Comparison of ENCODE assay signal across 10 cellular contexts in genomic region chr10:129962092-129962494, GRCh38. TPM values are rescaled to one million over a fixed set of nuclear protein-coding genes. Genes with fewer than 3 reads are reported as not detected.
DNase-seq lines count a peak whose midpoint lies in the region; ATAC-seq and TF ChIP-seq lines count a peak whose summit lies in the region.
"Had no signal": no experiment of that assay in that cellular context is flagged by ENCODE, and none has a peak within 500 bp of the region (broad histone marks: within the 10 kb centered on the region; RNA-seq: fewer than 3 reads in every experiment).

No MANE protein-coding gene starts in this region.

- H3K27me3 ChIP-seq in CD8-positive, alpha-beta T cell (ENCODE audit: insufficient read depth, low read length): peaks cover 71% of the 10 kb centered on the region
- H3K27me3 ChIP-seq in H7 (ENCODE audit: control insufficient read depth, insufficient read depth, low read length) (peaks cover 92% of the 10 kb centered on the region), neuronal stem cell (ENCODE audit: control insufficient read depth in 3 of 3, insufficient read depth in 3 of 3, low read depth in 1 of 3, low read length in 3 of 3) (peaks cover 37 to 95% (median 85%) of the 10 kb centered on the region in 3 experiments)
- peaks cover 79% of the 10 kb centered on the region for H3K27me3 ChIP-seq in effector memory CD4-positive, alpha-beta T cell (replicated peaks; ENCODE audit: control insufficient read depth, insufficient read depth, low read length, poor library complexity, severe bottlenecking)

- H2BK5ac ChIP-seq in neuronal stem cell (ENCODE audit: low read length): no peak overlapping the region

- DNase-seq in CD8-positive, alpha-beta T cell: no peak
- DNase-seq in H7 (peak; percentile 45), dermis blood vessel endothelial cell (peak; percentile 65), neuronal stem cell (ENCODE audit: low spot score) (peak; percentile 26), HFFc6 (no peak), NCI-H510A (lab: John Stamatoyannopoulos, UW) (no peak)
- no peak for DNase-seq in effector memory CD4-positive, alpha-beta T cell
- DNase-seq: effector CD4-positive, alpha-beta T cell; NCI-H524 treated with DMSO at 0.1 percent for 48 hours had no signal

- no peak overlapping the region for H2BK15ac ChIP-seq in neuronal stem cell (ENCODE audit: low read length)

- H2BK120ac ChIP-seq in neuronal stem cell (ENCODE audit: low read depth, low read length): no peak overlapping the region

- H3K14ac ChIP-seq in neuronal stem cell (ENCODE audit: low read length): no peak overlapping the region

- H4K91ac ChIP-seq in neuronal stem cell (ENCODE audit: low read depth, low read length, poor library complexity): no peak overlapping the region

- no peak overlapping the region for H4K8ac ChIP-seq in neuronal stem cell (ENCODE audit: low read depth, low read length)

- ATAC-seq in CD8-positive, alpha-beta T cell: no peak

- H3K27me3 Mint-ChIP-seq in CD8-positive, alpha-beta T cell (ENCODE audit: low read depth): peaks cover 64% of the 10 kb centered on the region
- H3K27me3 Mint-ChIP-seq in HFFc6 (ENCODE audit: insufficient read depth): peaks cover 46% of the 10 kb centered on the region

- CTCF ChIA-PET in CD8-positive, alpha-beta T cell (lab: Charles Lee): no interaction called here

- intact Hi-C loops in CD8-positive, alpha-beta T cell (cut with DNase I, micrococcal nuclease): loop anchor here (5.0 kb wide), 1 partner anchor 150 kb away; the partner anchor contains the start of gene C10orf143 (in 2 of the 2)

- no peak overlapping the region for H3K4me3 ChIP-seq in CD8-positive, alpha-beta T cell (ENCODE audit: low read depth, low read length)
- H3K4me3 ChIP-seq in H7 (ENCODE audit: insufficient read depth, low read depth, low read length) (no peak overlapping the region), neuronal stem cell (ENCODE audit: low read length in 2 of 2) (no peak overlapping the region)
- H3K4me3 ChIP-seq in effector memory CD4-positive, alpha-beta T cell (ENCODE audit: insufficient read depth, low read depth, low read length, poor library complexity, severe bottlenecking): no peak overlapping the region

- no peaks in the 10 kb centered on the region for H3K9me3 Mint-ChIP-seq in CD8-positive, alpha-beta T cell
- peaks cover 9% of the 10 kb centered on the region for H3K9me3 Mint-ChIP-seq in HFFc6

- no peaks in the 10 kb centered on the region for H3K36me3 ChIP-seq in CD8-positive, alpha-beta T cell (ENCODE audit: insufficient read depth, low read length)
- no peaks in the 10 kb centered on the region for H3K36me3 ChIP-seq in H7 (replicated peaks; ENCODE audit: control insufficient read depth, insufficient read depth, low read length)
- no peaks in the 10 kb centered on the region for H3K36me3 ChIP-seq in neuronal stem cell (replicated peaks in 1 of 2; ENCODE audit: control insufficient read depth in 2 of 2, insufficient read depth in 2 of 2, low read length in 2 of 2)
- no peaks in the 10 kb centered on the region for H3K36me3 ChIP-seq in effector memory CD4-positive, alpha-beta T cell (ENCODE audit: control insufficient read depth, insufficient read depth, low read length)

- H2AK5ac ChIP-seq in neuronal stem cell (ENCODE audit: low read depth, low read length): no peak overlapping the region

- no peaks in the 10 kb centered on the region for H3K36me3 Mint-ChIP-seq in CD8-positive, alpha-beta T cell
- H3K36me3 Mint-ChIP-seq in HFFc6 (ENCODE audit: low read depth): no peaks in the 10 kb centered on the region

- no peak overlapping the region for H2AFZ ChIP-seq in neuronal stem cell (ENCODE audit: low read length)

- no peak for TF ChIP-seq CTCF in CD8-positive, alpha-beta T cell (IDR thresholded peaks at IDR 0.05)
- no peak for TF ChIP-seq CTCF in HFFc6 (IDR thresholded peaks at IDR 0.05)

- H3K23ac ChIP-seq in neuronal stem cell (ENCODE audit: low read depth, low read length, poor library complexity): no peak overlapping the region

- H3K4me3 Mint-ChIP-seq in CD8-positive, alpha-beta T cell: peak overlapping the region; percentile 67
- no peak overlapping the region for H3K4me3 Mint-ChIP-seq in HFFc6

- H2BK12ac ChIP-seq in neuronal stem cell (ENCODE audit: low read length): no peak overlapping the region

- H3K9me3 ChIP-seq in CD8-positive, alpha-beta T cell (ENCODE audit: low read length): no peaks in the 10 kb centered on the region
- no peaks in the 10 kb centered on the region for H3K9me3 ChIP-seq in neuronal stem cell (replicated peaks in 1 of 2; ENCODE audit: control insufficient read depth in 2 of 2, insufficient read depth in 1 of 2, low read depth in 1 of 2, low read length in 2 of 2)
- no peaks in the 10 kb centered on the region for H3K9me3 ChIP-seq in effector memory CD4-positive, alpha-beta T cell (ENCODE audit: control insufficient read depth, low read length)

- no peaks in the 10 kb centered on the region for H3K79me1 ChIP-seq in neuronal stem cell (ENCODE audit: low read depth, low read length)

- no CpG with 5 or more reads among the region's 6 CpGs for WGBS in neuronal stem cell (ENCODE audit: extremely low coverage in 2 of 2, insufficient read length in 2 of 2, insufficient replicate concordance in 1 of 2), 2 donors

- H3K9ac ChIP-seq in neuronal stem cell (ENCODE audit: low read depth, low read length, poor library complexity): no peak overlapping the region

- no peak overlapping the region for H3K27ac ChIP-seq in CD8-positive, alpha-beta T cell (ENCODE audit: low read depth, low read length)
- no peak overlapping the region for H3K27ac ChIP-seq in neuronal stem cell (replicated peaks; ENCODE audit: low read length)
- no peak overlapping the region for H3K27ac ChIP-seq in effector memory CD4-positive, alpha-beta T cell (ENCODE audit: insufficient read depth, low read length, poor library complexity, severe bottlenecking)

- H3K4ac ChIP-seq in neuronal stem cell (ENCODE audit: low read length): no peak overlapping the region

- peaks cover 28% of the 10 kb centered on the region for H3K4me1 Mint-ChIP-seq in CD8-positive, alpha-beta T cell (ENCODE audit: low read depth)
- H3K4me1 Mint-ChIP-seq in HFFc6 (ENCODE audit: low read depth): peaks cover 6% of the 10 kb centered on the region

- H3K27ac Mint-ChIP-seq in CD8-positive, alpha-beta T cell: no peak overlapping the region
- H3K27ac Mint-ChIP-seq in HFFc6: no peak overlapping the region

- no peak overlapping the region for H3K18ac ChIP-seq in neuronal stem cell (ENCODE audit: low read length)

- H3K4me2 ChIP-seq in neuronal stem cell (ENCODE audit: insufficient read depth, low read length, poor library complexity, severe bottlenecking): no peak overlapping the region

- H3K4me1 ChIP-seq in CD8-positive, alpha-beta T cell (ENCODE audit: insufficient read depth, low read length): peaks cover 30% of the 10 kb centered on the region
- H3K4me1 ChIP-seq in neuronal stem cell (ENCODE audit: control insufficient read depth in 2 of 2, insufficient read depth in 1 of 2, low read depth in 1 of 2, low read length in 2 of 2): peaks cover 5 to 10% of the 10 kb centered on the region in 2 donors
- peaks cover 25% of the 10 kb centered on the region for H3K4me1 ChIP-seq in effector memory CD4-positive, alpha-beta T cell (ENCODE audit: control insufficient read depth, insufficient read depth, low read length, poor library complexity, severe bottlenecking)

- POLR2A ChIA-PET in CD8-positive, alpha-beta T cell (lab: Charles Lee): no interaction called here

RNA-seq across cellular contexts. Expression of gene EBF3, which starts 2.0 kb away (rescaled TPM):
- not detected for total RNA-seq in CD8-positive, alpha-beta T cell
- total RNA-seq in H7 (2014; rRNA removed; shearing (Covaris generic)): 0.76 and 1.4 TPM in 2 replicates
- total RNA-seq in dermis blood vessel endothelial cell: 6.5 and 22.5 TPM in 2 replicates
- polyA plus RNA-seq in neuronal stem cell (2013, experiment 1 of 2): 3.3 TPM
- 3.1 TPM for polyA plus RNA-seq in neuronal stem cell (2013, experiment 2 of 2)
- total RNA-seq in HFFc6 (2021; fragmentation: NEBNext Ultra II Directional; extraction: Animal tissue kit (Norgen Biotek cat#: 25700)): under 1 TPM in 4 of 6 experiments, not detected in 2; 0.14 to 0.39 (median 0.21) TPM
- total RNA-seq: HT-29 had no signal

Comparison
In these comparisons a context has a peak if more than half of its experiments do, and no peak if none do; other contexts are left out.
1. DNase-seq: peak in H7 (single experiment), dermis blood vessel endothelial cell (single experiment) and neuronal stem cell (single experiment); none in CD8-positive, alpha-beta T cell (0 of 7), HFFc6 (single experiment), effector memory CD4-positive, alpha-beta T cell (0 of 3) and NCI-H510A (single experiment).